In the genomic region with DNA sequence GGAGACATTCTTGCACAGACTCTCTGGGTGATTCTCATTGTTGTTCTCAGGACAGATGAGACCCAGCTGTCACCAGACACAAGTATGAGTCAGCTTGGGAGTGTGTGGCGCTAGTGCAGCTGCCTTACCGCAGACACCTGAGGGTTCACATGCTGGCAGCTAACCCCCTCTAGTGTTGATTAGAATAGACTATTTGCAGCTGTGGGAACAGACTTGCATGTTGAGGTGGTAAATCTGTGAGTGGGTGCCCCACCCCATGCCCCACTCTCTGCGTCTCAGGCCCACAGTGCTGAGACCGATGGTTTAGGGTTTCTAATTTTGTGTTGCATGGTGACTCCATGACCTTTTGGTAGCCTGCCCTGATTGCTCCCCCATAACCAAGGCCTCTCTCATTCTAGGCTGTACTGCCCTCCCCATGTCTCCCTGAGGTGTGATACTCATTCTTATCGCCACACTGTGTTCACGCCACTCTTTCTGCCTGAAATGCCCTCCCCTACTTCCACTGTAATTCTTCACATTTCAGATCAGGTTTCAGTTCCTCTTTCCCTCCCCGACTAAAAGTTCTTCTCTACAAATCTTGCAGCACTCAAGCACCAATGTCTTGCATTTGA, we compare ENCODE assay signal across 9 cellular contexts.
DNase-seq lines count a peak whose midpoint lies in the region; ATAC-seq and TF ChIP-seq lines count a peak whose summit lies in the region.
"Had no signal": no experiment of that assay in that cellular context is flagged by ENCODE, and none has a peak within 500 bp of the region (broad histone marks: within the 10 kb centered on the region; RNA-seq: fewer than 3 reads in every experiment).

No MANE protein-coding gene starts in this region.

- H3K4me1 Mint-ChIP-seq in endothelial cell (ENCODE audit: unreplicated experiment) = no peaks in the 10 kb centered on the region

- H3K9me3 ChIP-seq in sigmoid colon = no peaks in the 10 kb centered on the region

- H3K27ac ChIP-seq in sigmoid colon = no peak overlapping the region

- no peaks in the 10 kb centered on the region for H3K9me3 Mint-ChIP-seq in endothelial cell (ENCODE audit: unreplicated experiment)

- no peaks in the 10 kb centered on the region for H3K4me1 ChIP-seq in sigmoid colon

- no peak for TF ChIP-seq EP300 in sigmoid colon (IDR thresholded peaks at IDR 0.05)

- WGBS in sigmoid colon, 2 donors = 29 to 53% methylated on average over 7 of the region's 7 CpGs

- DNase-seq in ELF-1 (ENCODE audit: low read depth, low spot score) (peak; percentile 52), NCI-H510A treated with DMSO at 0.1 percent for 48 hours (lab: John Stamatoyannopoulos, UW) (peak; percentile 85), endothelial cell (ENCODE audit: low spot score) (peak; percentile 31), retinal pigment epithelial cell (ENCODE audit: low read depth) (peak; percentile 0), sigmoid colon (no peak), GOT3 (lab: John Stamatoyannopoulos, UW) (no peak)

- no peaks in the 10 kb centered on the region for H3K36me3 ChIP-seq in sigmoid colon

- no peak overlapping the region for H3K4me3 Mint-ChIP-seq in endothelial cell (ENCODE audit: unreplicated experiment)

- ATAC-seq in GM19438 (IDR thresholded peaks at IDR 0.05; ENCODE audit: low read depth, unreplicated experiment) (peak; percentile 93), HG03175 (IDR thresholded peaks at IDR 0.05; ENCODE audit: unreplicated experiment) (peak; percentile 89)

- peaks cover 2% of the 10 kb centered on the region for H3K27me3 Mint-ChIP-seq in endothelial cell (ENCODE audit: unreplicated experiment)

- H3K4me3 ChIP-seq in retinal pigment epithelial cell (ENCODE audit: low read length) = no peak overlapping the region
- no peak overlapping the region for H3K4me3 ChIP-seq in sigmoid colon
- H3K4me3 ChIP-seq: lung had no signal

- intact Hi-C loops in sigmoid colon (cut with DNase I) = no loop called here

- no peak for TF ChIP-seq POLR2A in sigmoid colon (IDR thresholded peaks at IDR 0.05)

- no peaks in the 10 kb centered on the region for H3K27me3 ChIP-seq in sigmoid colon

- TF ChIP-seq CTCF in endothelial cell (IDR thresholded peaks at IDR 0.05; ENCODE audit: unreplicated experiment) (no peak), retinal pigment epithelial cell (conservative IDR thresholded peaks at IDR 0.05; ENCODE audit: low read depth, low read length) (peak; percentile 12), sigmoid colon (IDR thresholded peaks at IDR 0.05) (no peak)

- no peak overlapping the region for H3K27ac Mint-ChIP-seq in endothelial cell (ENCODE audit: unreplicated experiment)

- H3K36me3 Mint-ChIP-seq in endothelial cell (ENCODE audit: low read depth, unreplicated experiment) = no peaks in the 10 kb centered on the region

Comparison
In these comparisons a context has a peak if more than half of its experiments do, and no peak if none do; other contexts are left out.
1. DNase-seq: peak in ELF-1 (single experiment), NCI-H510A treated with DMSO at 0.1 percent for 48 hours (single experiment), endothelial cell (single experiment) and retinal pigment epithelial cell (single experiment); none in sigmoid colon (single experiment) and GOT3 (single experiment).